6 cellular contexts compared by ENCODE assay signal in genomic region chr17:28716740-28717577, GRCh38. TPM values are rescaled to one million over a fixed set of nuclear protein-coding genes. Genes with fewer than 3 reads are reported as not detected.
DNase-seq lines count a peak whose midpoint lies in the region; ATAC-seq, FAIRE-seq and TF ChIP-seq lines count a peak whose summit lies in the region.

No MANE protein-coding gene starts in this region.

- ATAC-seq in GM19452 (IDR thresholded peaks at IDR 0.05; ENCODE audit: unreplicated experiment), result no peak

- H3K27ac ChIP-seq in neural progenitor cell, result peak overlapping the region; percentile 17

- H3K4me3 Mint-ChIP-seq in neural progenitor cell, result peak overlapping the region; percentile 87

- H2AFZ ChIP-seq in neural progenitor cell (replicated peaks), result peak overlapping the region; percentile 2

- H3K36me3 Mint-ChIP-seq in neural progenitor cell, result peaks cover 41% of the 10 kb centered on the region

- in situ Hi-C loops in G401 (cut with HindIII; ENCODE audit: low sequenced_read_pairs), result no loop called here

- peaks cover 35% of the 10 kb centered on the region for H3K4me1 ChIP-seq in neural progenitor cell

- TF ChIP-seq CTCF in bronchial epithelial cell (IDR thresholded peaks at IDR 0.05; ENCODE audit: insufficient read depth, low read length, severe bottlenecking) (no peak), neural progenitor cell (IDR thresholded peaks at IDR 0.05) (no peak)

- no peaks in the 10 kb centered on the region for H3K27me3 ChIP-seq in bronchial epithelial cell (ENCODE audit: control insufficient read depth, insufficient read depth, low read length)
- no peaks in the 10 kb centered on the region for H3K27me3 ChIP-seq in neural progenitor cell

- H3K79me2 ChIP-seq in neural progenitor cell (ENCODE audit: low read depth), result peaks cover 44% of the 10 kb centered on the region

- H3K27me3 Mint-ChIP-seq in neural progenitor cell (ENCODE audit: insufficient read depth, low read depth), result peaks cover 11% of the 10 kb centered on the region

- peak overlapping the region; percentile 83 for H3K4me2 ChIP-seq in neural progenitor cell

- H3K4me3 ChIP-seq in bronchial epithelial cell (ENCODE audit: low read depth, low read length) (peak overlapping the region; percentile 63), neural progenitor cell (peak overlapping the region; percentile 88)

- H3F3A ChIP-seq in neural progenitor cell (ENCODE audit: low read depth), result peaks cover 62% of the 10 kb centered on the region

- H3K36me3 ChIP-seq in bronchial epithelial cell (ENCODE audit: control insufficient read depth, insufficient read depth, low read length) (peaks cover 15% of the 10 kb centered on the region), neural progenitor cell (peaks cover 7% of the 10 kb centered on the region)

- peak; percentile 18; the same call in 1 of the 2 replicates for TF ChIP-seq POLR2A in H54 (IDR thresholded peaks at IDR 0.05; ENCODE audit: low read depth, low read length)

- no peak for FAIRE-seq in H54 (lab: Jason Lieb, UNC)
- no peak for FAIRE-seq in bronchial epithelial cell (lab: Jason Lieb, UNC)

- peaks cover 21% of the 10 kb centered on the region for H4K20me1 ChIP-seq in neural progenitor cell (ENCODE audit: low read depth)

- H3K27ac Mint-ChIP-seq in neural progenitor cell, result peak overlapping the region; percentile 14

- DNase-seq in H54 (ENCODE audit: insufficient read length, low spot score), result no peak
- DNase-seq in bronchial epithelial cell (ENCODE audit: low read depth), result no peak
- DNase-seq in neural progenitor cell (ENCODE audit: low spot score), result peak; percentile 78
- DNase-seq in G401 (ENCODE audit: low spot score), result no peak
- no peak for DNase-seq in NK-92 (lab: John Stamatoyannopoulos, UW; ENCODE audit: unreplicated experiment)

- H3K9me3 Mint-ChIP-seq in neural progenitor cell, result no peaks in the 10 kb centered on the region

- no peaks in the 10 kb centered on the region for H3K9me3 ChIP-seq in neural progenitor cell (ENCODE audit: low read depth)

- H3K4me1 Mint-ChIP-seq in neural progenitor cell, result peaks cover 57% of the 10 kb centered on the region

- H3K9ac ChIP-seq in neural progenitor cell, result peak overlapping the region; percentile 51

RNA-seq across cellular contexts. Expression of gene RAB34, which starts 0.7 kb away (rescaled TPM):
- total RNA-seq in bronchial epithelial cell (42.5 and 68.7 TPM in 2 replicates), neural progenitor cell (ENCODE audit: low replicate concordance) (82.8 and 133 TPM in 2 replicates)
- total RNA-seq in G401 (2014; rRNA removed; shearing (Covaris generic)), result 373 TPM in 2 replicates

RNA-seq across cellular contexts. Expression of gene RPL23A, which starts 2.8 kb away (rescaled TPM):
- total RNA-seq in bronchial epithelial cell (928 and 1,097 TPM in 2 replicates), neural progenitor cell (ENCODE audit: low replicate concordance) (581 and 932 TPM in 2 replicates)
- 1,133 and 1,289 TPM in 2 replicates for total RNA-seq in G401 (2014; rRNA removed; shearing (Covaris generic))

RNA-seq across cellular contexts. Expression of gene PROCA1, which starts 5.3 kb away (rescaled TPM):
- 0.26 and 0.64 TPM in 2 replicates for total RNA-seq in bronchial epithelial cell
- total RNA-seq in neural progenitor cell (ENCODE audit: low replicate concordance), result 12.5 and 32.7 TPM in 2 replicates
- 2.4 and 17.2 TPM in 2 replicates for total RNA-seq in G401 (2014; rRNA removed; shearing (Covaris generic))

RNA-seq across cellular contexts. Expression of gene TLCD1, which starts 9.1 kb away (rescaled TPM):
- 6.5 and 7.4 TPM in 2 replicates for total RNA-seq in bronchial epithelial cell
- 10.0 and 13.4 TPM in 2 replicates for total RNA-seq in neural progenitor cell (ENCODE audit: low replicate concordance)
- 9.2 and 12.1 TPM in 2 replicates for total RNA-seq in G401 (2014; rRNA removed; shearing (Covaris generic))

RNA-seq across cellular contexts. Expression of gene NEK8, which starts 11.6 kb away (rescaled TPM):
- total RNA-seq in bronchial epithelial cell, result 3.1 and 3.2 TPM in 2 replicates
- 3.7 and 9.2 TPM in 2 replicates for total RNA-seq in neural progenitor cell (ENCODE audit: low replicate concordance)
- total RNA-seq in G401 (2014; rRNA removed; shearing (Covaris generic)), result 10.2 and 15.1 TPM in 2 replicates
